Comparison of ENCODE assay signal across 18 cellular contexts in the genomic region with DNA sequence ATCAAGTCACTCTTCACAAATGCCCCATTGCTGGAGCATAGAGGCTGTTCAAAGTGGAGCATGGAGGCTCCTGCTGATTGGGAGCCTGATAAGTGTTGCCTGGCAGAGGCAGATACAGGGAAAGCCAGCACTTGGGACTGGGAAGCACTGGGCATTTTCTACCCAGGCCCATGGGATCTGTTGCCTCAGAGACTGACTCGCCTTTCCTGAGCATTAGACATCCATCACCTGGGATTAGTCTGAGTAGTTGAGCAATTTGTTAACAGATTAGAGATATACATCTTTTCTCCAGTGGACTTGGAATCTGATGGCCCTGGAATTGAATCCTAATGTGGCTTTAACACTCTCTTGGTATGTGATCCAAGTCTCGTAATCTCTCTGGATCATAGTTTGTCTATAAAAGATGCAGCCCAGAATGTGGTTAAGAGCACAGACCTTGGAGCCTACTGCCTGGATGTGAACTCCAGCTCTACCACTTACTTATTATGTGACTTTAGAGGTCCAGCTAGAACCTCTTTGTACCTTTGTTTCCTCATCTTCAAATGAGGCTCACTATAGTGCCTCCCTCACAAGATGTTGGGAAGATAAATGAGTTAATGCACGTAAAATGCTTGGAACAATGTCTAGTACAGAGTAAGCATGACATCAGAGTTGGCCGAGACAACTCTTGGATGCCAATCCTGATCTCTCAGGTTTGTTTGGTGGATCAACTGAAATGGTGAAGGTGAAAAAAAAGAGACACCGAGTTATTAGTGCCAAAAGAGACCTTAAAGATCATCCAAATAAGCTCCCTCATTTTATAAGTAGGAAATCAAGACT. TPM values are rescaled to one million over a fixed set of nuclear protein-coding genes. Genes with fewer than 3 reads are reported as not detected.
DNase-seq lines count a peak whose midpoint lies in the region; ATAC-seq and TF ChIP-seq lines count a peak whose summit lies in the region.
"Had no signal": no experiment of that assay in that cellular context is flagged by ENCODE, and none has a peak within 500 bp of the region (broad histone marks: within the 10 kb centered on the region; RNA-seq: fewer than 3 reads in every experiment).

No MANE protein-coding gene starts in this region.

- H3K4me1 ChIP-seq in Karpas-422 (ENCODE audit: low read length) (no peaks in the 10 kb centered on the region), foreskin keratinocyte (peaks cover 4% of the 10 kb centered on the region)
- H3K4me1 ChIP-seq: gastroesophageal sphincter, left lung, right atrium auricular region had no signal

- no peaks in the 10 kb centered on the region for H3K9me3 ChIP-seq in Karpas-422 (ENCODE audit: low read length)
- no peaks in the 10 kb centered on the region for H3K9me3 ChIP-seq in WERI-Rb-1 (ENCODE audit: severe bottlenecking)
- H3K9me3 ChIP-seq: gastroesophageal sphincter, left lung, neutrophil, right atrium auricular region had no signal

- H3K36me3 ChIP-seq in Karpas-422 (ENCODE audit: insufficient read depth, low read length) (no peaks in the 10 kb centered on the region), WERI-Rb-1 (peaks cover 5% of the 10 kb centered on the region; the same call in 1 of the 2 replicates)
- H3K36me3 ChIP-seq: gastroesophageal sphincter, left lung, neutrophil, right atrium auricular region had no signal

- no peaks in the 10 kb centered on the region for H3K79me2 ChIP-seq in Karpas-422 (ENCODE audit: low read length)

- H3K27me3 ChIP-seq in Karpas-422 (ENCODE audit: low read length) (no peaks in the 10 kb centered on the region), WERI-Rb-1 (ENCODE audit: insufficient read depth, low read depth, severe bottlenecking) (no peaks in the 10 kb centered on the region), foreskin keratinocyte (no peaks in the 10 kb centered on the region)

- H3K4me3 ChIP-seq in AG10803 (ENCODE audit: low read length) = no peak overlapping the region
- H3K4me3 ChIP-seq in Karpas-422 (ENCODE audit: low read length) = no peak overlapping the region
- H3K4me3 ChIP-seq in WERI-Rb-1 (ENCODE audit: low read depth, low read length) = peak overlapping the region; percentile 18; the same call in 1 of the 2 replicates
- H3K4me3 ChIP-seq: gastroesophageal sphincter, left lung, PC-9, right atrium auricular region had no signal

- no peaks in the 10 kb centered on the region for H4K20me1 ChIP-seq in Karpas-422 (ENCODE audit: insufficient read depth, low read depth, low read length)

- no peak overlapping the region for H3K9ac ChIP-seq in Karpas-422 (ENCODE audit: low read length)

- H3K27ac ChIP-seq in Karpas-422 (ENCODE audit: low read length) (no peak overlapping the region), WERI-Rb-1 (peak overlapping the region; percentile 76), foreskin keratinocyte (no peak overlapping the region)
- H3K27ac ChIP-seq: gastroesophageal sphincter, left lung, neutrophil, PC-9, right atrium auricular region had no signal

- peak; percentile 70 for DNase-seq in AG10803 (ENCODE audit: low read depth)
- peak; percentile 31 for DNase-seq in Karpas-422
- DNase-seq in WERI-Rb-1 = peak; percentile 76
- DNase-seq in foreskin keratinocyte = no peak
- DNase-seq in stimulated activated naive CD4-positive, alpha-beta T cell (lab: John Stamatoyannopoulos, UW) = no peak
- no peak for DNase-seq in globus pallidus (ENCODE audit: low spot score)
- no peak for DNase-seq in DMS79 treated with DMSO at 0.1 percent for 48 hours (lab: John Stamatoyannopoulos, UW)
- no peak for DNase-seq in NCI-H446 (lab: John Stamatoyannopoulos, UW)
- DNase-seq: activated CD4-positive, alpha-beta T cell treated with anti-CD3 and anti-CD28 coated beads, Interleukin-2, amount 10 ng/mL, durations not matched to agents 7 days and 5 days; activated CD8-positive, alpha-beta memory T cell treated with anti-CD3 and anti-CD28 coated beads, Interleukin-2, amount 50 U/mL, for 4 hours; activated gamma-delta T cell; left lung; NCI-H774; PC-9; stimulated activated naive CD4-positive, alpha-beta T cell treated with Interleukin-2 at 50 U/mL for 16 hours had no signal

- H3K9me2 ChIP-seq in Karpas-422 (replicated peaks; ENCODE audit: insufficient read depth, low read length) = no peaks in the 10 kb centered on the region

- peak; percentile 25 for ATAC-seq in foreskin keratinocyte
- ATAC-seq: gastroesophageal sphincter, left lung had no signal

- TF ChIP-seq CTCF in AG10803 (conservative IDR thresholded peaks at IDR 0.05; ENCODE audit: low read length) (no peak), WERI-Rb-1 (IDR thresholded peaks at IDR 0.05; ENCODE audit: low read depth, low read length) (no peak), foreskin keratinocyte (conservative IDR thresholded peaks at IDR 0.05) (no peak)

- no peak overlapping the region for H3K4me2 ChIP-seq in Karpas-422 (ENCODE audit: low read depth, low read length, poor library complexity, severe bottlenecking)
- H3K4me2 ChIP-seq: PC-9 had no signal

- H2AFZ ChIP-seq in Karpas-422 (ENCODE audit: low read length) = no peak overlapping the region
- H2AFZ ChIP-seq: PC-9 had no signal

RNA-seq across cellular contexts. Expression of gene NRDC, which starts 38.3 kb away (rescaled TPM):
- 104 and 140 TPM in 2 replicates for total RNA-seq in Karpas-422 (2014; rRNA removed; shearing (Covaris generic); ENCODE audit: low replicate concordance)
- 146 and 157 TPM in 2 replicates for total RNA-seq in foreskin keratinocyte
- 121 and 137 TPM in 2 replicates for polyA plus RNA-seq in foreskin keratinocyte

Comparison
In these comparisons a context has a peak if more than half of its experiments do, and no peak if none do; other contexts are left out.
1. DNase-seq: peak in AG10803 (single experiment), Karpas-422 (single experiment) and WERI-Rb-1 (single experiment); none in foreskin keratinocyte (0 of 2), stimulated activated naive CD4-positive, alpha-beta T cell (0 of 6), globus pallidus (single experiment), DMS79 treated with DMSO at 0.1 percent for 48 hours (single experiment) and NCI-H446 (0 of 2).